In genomic region chr6:39313526-39314272, GRCh38 we compare ENCODE assay signal across 12 cellular contexts. TPM values are rescaled to one million over a fixed set of nuclear protein-coding genes. Genes with fewer than 3 reads are reported as not detected.
A peak's percentile ranks its signal among the peaks of the same experiment; 100 is the strongest.
DNase-seq lines count a peak whose midpoint lies in the region; ATAC-seq and TF ChIP-seq lines count a peak whose summit lies in the region.
"Had no signal": no experiment of that assay in that cellular context is flagged by ENCODE, and none has a peak within 500 bp of the region (broad histone marks: within the 10 kb centered on the region; RNA-seq: fewer than 3 reads in every experiment).

No MANE protein-coding gene starts in this region.

- no peaks in the 10 kb centered on the region for H3K9me3 ChIP-seq in HUES48 (ENCODE audit: control insufficient read depth, insufficient read depth, low read length)
- H3K9me3 ChIP-seq in iPS DF 6.9 (ENCODE audit: control insufficient read depth, insufficient read depth, low read length) = no peaks in the 10 kb centered on the region
- no peaks in the 10 kb centered on the region for H3K9me3 ChIP-seq in gastrocnemius medialis
- H3K9me3 ChIP-seq: SJSA1 had no signal

- H3K4me3 ChIP-seq in HUES48 (ENCODE audit: low read depth, low read length) (peak overlapping the region; percentile 64), iPS DF 6.9 (ENCODE audit: low read length) (peak overlapping the region; percentile 41; the same call in 1 of the 2 replicates), gastrocnemius medialis (peak overlapping the region; percentile 17 to 31 (median 26))
- H3K4me3 ChIP-seq: SJSA1 had no signal

- peak overlapping the region; percentile 20; the same call in 1 of the 2 replicates for H3K9ac ChIP-seq in HUES48 (ENCODE audit: low read depth, low read length)

- intact Hi-C loops in gastrocnemius medialis (cut with DNase I; ENCODE audit: low total_unique reads) = no loop called here

- no peak for ATAC-seq in gastrocnemius medialis
- no peak for ATAC-seq in HG02885 (IDR thresholded peaks at IDR 0.05; ENCODE audit: poor library complexity, unreplicated experiment)
- no peak for ATAC-seq in HG03095 (IDR thresholded peaks at IDR 0.05; ENCODE audit: unreplicated experiment)

- H3K36me3 ChIP-seq in HUES48 (ENCODE audit: control insufficient read depth, insufficient read depth, low read length) (no peaks in the 10 kb centered on the region), iPS DF 6.9 (ENCODE audit: control insufficient read depth, insufficient read depth, low read length) (no peaks in the 10 kb centered on the region), gastrocnemius medialis (no peaks in the 10 kb centered on the region)
- H3K36me3 ChIP-seq: SJSA1 had no signal

- peaks cover 55% of the 10 kb centered on the region for H3K27me3 ChIP-seq in HUES48 (ENCODE audit: control insufficient read depth, insufficient read depth, low read length)
- peaks cover 36% of the 10 kb centered on the region for H3K27me3 ChIP-seq in iPS DF 6.9 (ENCODE audit: control insufficient read depth, insufficient read depth, low read length)
- H3K27me3 ChIP-seq in gastrocnemius medialis = peaks cover 3 to 21% (median 13%) of the 10 kb centered on the region in 3 donors

- H3K27ac ChIP-seq in HUES48 (ENCODE audit: low read depth, low read length) = no peak overlapping the region
- H3K27ac ChIP-seq in VCaP = peak overlapping the region; percentile 27; the same call in 1 of the 2 replicates
- H3K27ac ChIP-seq in iPS DF 6.9 (ENCODE audit: low read length) = no peak overlapping the region
- H3K27ac ChIP-seq in gastrocnemius medialis = no peak overlapping the region
- H3K27ac ChIP-seq: SJSA1 had no signal

- H3K4me1 ChIP-seq in HUES48 (ENCODE audit: control insufficient read depth, insufficient read depth, low read length) (no peaks in the 10 kb centered on the region), iPS DF 6.9 (ENCODE audit: control insufficient read depth, insufficient read depth, low read length) (0 out of 2 replicates have a peak, but pooled peaks cover 2% of the 10 kb centered on the region), gastrocnemius medialis (peaks cover 0 to 10% of the 10 kb centered on the region in 2 donors)
- H3K4me1 ChIP-seq: SJSA1 had no signal

- DNase-seq in iPS DF 6.9 (ENCODE audit: low read depth, low spot score) = no peak
- DNase-seq in gastrocnemius medialis = no peak
- DNase-seq in DMS114 treated with DMSO at 0.1 percent for 48 hours (lab: John Stamatoyannopoulos, UW; ENCODE audit: unreplicated experiment) = no peak
- no peak for DNase-seq in SKM-1 treated with dmso at 0.1 percent for 144 hours (lab: John Stamatoyannopoulos, UW; ENCODE audit: unreplicated experiment)
- DNase-seq: activated CD8-positive, alpha-beta memory T cell treated with anti-CD3 and anti-CD28 coated beads, Interleukin-2, amount 50 U/mL, for 4 hours; GF-D8; NCI-H1105 had no signal

- in situ Hi-C loops in gastrocnemius medialis (cut with MboI; ENCODE audit: low sequenced_read_pairs in 4 of 4) = loop anchor here in 2 of 4 donors (25.0 kb wide), 2 partner anchors 326 to 451 kb away; no protein-coding TSS in a partner anchor

- TF ChIP-seq POLR2A in gastrocnemius medialis (IDR thresholded peaks at IDR 0.05) = no peak

- no CpG with 5 or more reads among the region's 80 CpGs for WGBS in iPS DF 6.9 (ENCODE audit: insufficient coverage, insufficient read length)

- TF ChIP-seq CTCF in VCaP (conservative IDR thresholded peaks at IDR 0.05) = peak; percentile 30
- TF ChIP-seq CTCF in gastrocnemius medialis (IDR thresholded peaks at IDR 0.05 in 4 of 5, conservative IDR thresholded peaks at IDR 0.05 in 1 of 5) = no peak

RNA-seq across cellular contexts. Expression of gene KCNK17, which starts 0.5 kb away (rescaled TPM):
- total RNA-seq in gastrocnemius medialis = not detected
- total RNA-seq: SJSA1 had no signal

RNA-seq across cellular contexts. Expression of gene KCNK16, which starts 8.8 kb away (rescaled TPM):
- not detected for total RNA-seq in gastrocnemius medialis
- total RNA-seq: SJSA1 had no signal
